Comparison of ENCODE assay signal across 22 cellular contexts in genomic region chr17:27797390-27798091, GRCh38. TPM values are rescaled to one million over a fixed set of nuclear protein-coding genes. Genes with fewer than 3 reads are reported as not detected.
DNase-seq lines count a peak whose midpoint lies in the region; ATAC-seq and TF ChIP-seq lines count a peak whose summit lies in the region.
"Had no signal": no experiment of that assay in that cellular context is flagged by ENCODE, and none has a peak within 500 bp of the region (broad histone marks: within the 10 kb centered on the region; RNA-seq: fewer than 3 reads in every experiment).

No MANE protein-coding gene starts in this region.

- H3K4me1 Mint-ChIP-seq in CD4-positive, alpha-beta T cell (ENCODE audit: low read depth) = peaks cover 8% of the 10 kb centered on the region

- H3K27ac ChIP-seq in DOHH2 (ENCODE audit: low read depth, low read length) = no peak overlapping the region
- H3K27ac ChIP-seq in osteoblast (ENCODE audit: low read depth, low read length) = no peak overlapping the region
- H3K27ac ChIP-seq in heart right ventricle = no peak overlapping the region
- no peak overlapping the region for H3K27ac ChIP-seq in CD4-positive, alpha-beta T cell (ENCODE audit: low read depth, low read length)
- H3K27ac ChIP-seq: ascending aorta, HL-60 had no signal

- no peaks in the 10 kb centered on the region for H4K20me1 ChIP-seq in DOHH2 (ENCODE audit: control insufficient read depth, insufficient read depth, low read depth, low read length)
- no peaks in the 10 kb centered on the region for H4K20me1 ChIP-seq in Loucy (ENCODE audit: insufficient read depth, low read length, poor library complexity, severe bottlenecking)
- no peaks in the 10 kb centered on the region for H4K20me1 ChIP-seq in osteoblast (ENCODE audit: insufficient read depth, low read length)

- no peaks in the 10 kb centered on the region for H3K9me2 ChIP-seq in DOHH2 (replicated peaks; ENCODE audit: control insufficient read depth, low read length)
- H3K9me2 ChIP-seq in Loucy (replicated peaks; ENCODE audit: low read depth, low read length) = no peaks in the 10 kb centered on the region

- H3K4me1 ChIP-seq in DOHH2 (ENCODE audit: control insufficient read depth, low read length) = no peaks in the 10 kb centered on the region
- no peaks in the 10 kb centered on the region for H3K4me1 ChIP-seq in Loucy (ENCODE audit: insufficient read depth, low read length, poor library complexity, severe bottlenecking)
- no peaks in the 10 kb centered on the region for H3K4me1 ChIP-seq in osteoblast (ENCODE audit: insufficient read depth, low read length)
- peaks cover 4 to 14% (median 9%) of the 10 kb centered on the region in 9 donors for H3K4me1 ChIP-seq in heart right ventricle

- POLR2A ChIA-PET in CD4-positive, alpha-beta T cell (lab: Charles Lee) = no interaction called here

- H3K4me3 ChIP-seq in DOHH2 (ENCODE audit: low read length) (no peak overlapping the region), Loucy (ENCODE audit: low read length, poor library complexity, severe bottlenecking) (no peak overlapping the region), cardiac fibroblast (replicated peaks in 1 of 2; ENCODE audit: low read depth in 2 of 2, low read length in 2 of 2) (no peak overlapping the region), osteoblast (ENCODE audit: insufficient read depth, low read length) (no peak overlapping the region), heart right ventricle (no peak overlapping the region)
- H3K4me3 ChIP-seq: ascending aorta had no signal

- ATAC-seq in heart right ventricle = no peak
- ATAC-seq in CD4-positive, alpha-beta T cell (ENCODE audit: poor library complexity) = no peak
- ATAC-seq: activated CD8-positive, alpha-beta memory T cell treated with anti-CD3 and anti-CD28 coated beads, Interleukin-2, amount 10 ng/mL, durations not matched to agents 7 days and 5 days; natural killer cell treated with Interleukin-12 subunit alpha and Interleukin-12 subunit beta and Interleukin-15 and Interleukin-18, amount 100 ng/mL, for 72 hours had no signal

- DNase-seq in cardiac fibroblast (ENCODE audit: low read depth in 2 of 2) (no peak), osteoblast (ENCODE audit: insufficient read length, low spot score, missing footprints) (peak; percentile 62), GM19240 (ENCODE audit: insufficient read length, low spot score) (no peak), heart right ventricle (no peak), medulla oblongata (ENCODE audit: extremely low spot score) (no peak)
- no peak for DNase-seq in CD4-positive, alpha-beta T cell
- DNase-seq: activated CD8-positive, alpha-beta memory T cell treated with anti-CD3 and anti-CD28 coated beads, Interleukin-2, amount 10 ng/mL, durations not matched to agents 7 days and 5 days; COR-L47; GF-D8; immature natural killer cell; KBM-7; mammary epithelial cell; NCI-H1417; NCI-H2171 treated with DMSO at 0.1 percent for 48 hours; T-helper 1 cell had no signal

- H3K27me3 ChIP-seq in DOHH2 (ENCODE audit: control insufficient read depth, low read length) (peaks cover 16% of the 10 kb centered on the region; the same call in 1 of the 2 replicates), Loucy (ENCODE audit: insufficient read depth, low read length, poor library complexity, severe bottlenecking) (no peaks in the 10 kb centered on the region), osteoblast (ENCODE audit: insufficient read depth, low read length) (peaks cover 41% of the 10 kb centered on the region), heart right ventricle (peaks cover 0 to 38% (median 19%) of the 10 kb centered on the region in 7 donors)
- H3K27me3 ChIP-seq in CD4-positive, alpha-beta T cell (ENCODE audit: control insufficient read depth, insufficient read depth, low read length) = peaks cover 29% of the 10 kb centered on the region
- H3K27me3 ChIP-seq: ascending aorta had no signal

- intact Hi-C loops in heart right ventricle (cut with DNase I) = no loop called here
- intact Hi-C loops in CD4-positive, alpha-beta T cell (cut with DNase I, micrococcal nuclease) = no loop called here

- no peaks in the 10 kb centered on the region for H3K9me3 Mint-ChIP-seq in CD4-positive, alpha-beta T cell
- H3K9me3 Mint-ChIP-seq: immature natural killer cell; natural killer cell treated with Interleukin-12 subunit alpha and Interleukin-12 subunit beta and Interleukin-15 and Interleukin-18, amount 100 ng/mL, for 72 hours had no signal

- no peak overlapping the region for H3K27ac Mint-ChIP-seq in CD4-positive, alpha-beta T cell
- H3K27ac Mint-ChIP-seq: activated CD8-positive, alpha-beta memory T cell treated with anti-CD3 and anti-CD28 coated beads, Interleukin-2, amount 10 ng/mL, durations not matched to agents 7 days and 5 days; immature natural killer cell; natural killer cell treated with Interleukin-12 subunit alpha and Interleukin-12 subunit beta and Interleukin-15 and Interleukin-18, amount 100 ng/mL, for 72 hours had no signal

- H3K36me3 Mint-ChIP-seq in CD4-positive, alpha-beta T cell (ENCODE audit: low read depth) = no peaks in the 10 kb centered on the region
- H3K36me3 Mint-ChIP-seq: activated CD8-positive, alpha-beta memory T cell treated with anti-CD3 and anti-CD28 coated beads, Interleukin-2, amount 10 ng/mL, durations not matched to agents 7 days and 5 days; natural killer cell treated with Interleukin-12 subunit alpha and Interleukin-12 subunit beta and Interleukin-15 and Interleukin-18, amount 100 ng/mL, for 72 hours had no signal

- peaks cover 44% of the 10 kb centered on the region for H3K27me3 Mint-ChIP-seq in CD4-positive, alpha-beta T cell

- CTCF ChIA-PET in CD4-positive, alpha-beta T cell (lab: Charles Lee) = no interaction called here

- 76 to 82% methylated on average over 9 of the region's 9 CpGs for WGBS in heart right ventricle, 2 donors

- H3K4me2 ChIP-seq in DOHH2 (ENCODE audit: low read length) (no peak overlapping the region), Loucy (ENCODE audit: low read depth, low read length, poor library complexity, severe bottlenecking) (no peak overlapping the region), osteoblast (ENCODE audit: insufficient read depth, low read length) (no peak overlapping the region)

- H2AFZ ChIP-seq in Loucy (ENCODE audit: low read length) (no peak overlapping the region), osteoblast (ENCODE audit: low read length) (no peak overlapping the region)

- H3K79me2 ChIP-seq in DOHH2 (ENCODE audit: control insufficient read depth, low read length) (no peaks in the 10 kb centered on the region), Loucy (ENCODE audit: insufficient read depth, low read length) (no peaks in the 10 kb centered on the region), osteoblast (ENCODE audit: insufficient read depth, low read length) (no peaks in the 10 kb centered on the region)

- no peaks in the 10 kb centered on the region for H3F3A ChIP-seq in DOHH2 (ENCODE audit: control insufficient read depth, insufficient read depth)
- H3F3A ChIP-seq in Loucy (ENCODE audit: low read depth) = no peaks in the 10 kb centered on the region

- H3K9ac ChIP-seq in Loucy (ENCODE audit: low read depth, low read length, poor library complexity, severe bottlenecking) = no peak overlapping the region

- no peak overlapping the region for H3K4me3 Mint-ChIP-seq in CD4-positive, alpha-beta T cell
- H3K4me3 Mint-ChIP-seq: activated CD8-positive, alpha-beta memory T cell treated with anti-CD3 and anti-CD28 coated beads, Interleukin-2, amount 10 ng/mL, durations not matched to agents 7 days and 5 days; immature natural killer cell; natural killer cell treated with Interleukin-12 subunit alpha and Interleukin-12 subunit beta and Interleukin-15 and Interleukin-18, amount 100 ng/mL, for 72 hours had no signal

- TF ChIP-seq CTCF in DOHH2 (IDR thresholded peaks at IDR 0.05; ENCODE audit: low read depth, low read length, poor library complexity, severe bottlenecking) (peak; percentile 28), Loucy (conservative IDR thresholded peaks at IDR 0.05; ENCODE audit: low read length) (peak; percentile 29; the same call in 1 of the 2 replicates), cardiac fibroblast (IDR thresholded peaks at IDR 0.05; ENCODE audit: low read depth, low read length) (peak; percentile 1), osteoblast (IDR thresholded peaks at IDR 0.05; ENCODE audit: extremely low read depth, low read depth, low read length) (no peak), heart right ventricle (IDR thresholded peaks at IDR 0.05) (no peak)
- no peak for TF ChIP-seq CTCF in CD4-positive, alpha-beta T cell (IDR thresholded peaks at IDR 0.05)

- H3K36me3 ChIP-seq in DOHH2 (ENCODE audit: control insufficient read depth, low read length) (no peaks in the 10 kb centered on the region), Loucy (ENCODE audit: insufficient read depth, low read length) (no peaks in the 10 kb centered on the region), osteoblast (ENCODE audit: insufficient read depth, low read length) (no peaks in the 10 kb centered on the region), heart right ventricle (no peaks in the 10 kb centered on the region)
- H3K36me3 ChIP-seq: ascending aorta had no signal

- H3K9me3 ChIP-seq in DOHH2 (ENCODE audit: control insufficient read depth, insufficient read depth, low read length) (no peaks in the 10 kb centered on the region), Loucy (ENCODE audit: insufficient read depth, low read depth, low read length) (no peaks in the 10 kb centered on the region), osteoblast (ENCODE audit: low read depth, low read length) (no peaks in the 10 kb centered on the region), heart right ventricle (no peaks in the 10 kb centered on the region)
- H3K9me3 ChIP-seq in CD4-positive, alpha-beta T cell (ENCODE audit: control insufficient read depth, low read length) = no peaks in the 10 kb centered on the region
- H3K9me3 ChIP-seq: ascending aorta had no signal

RNA-seq across cellular contexts. Expression of gene NOS2, which starts 2.8 kb away (rescaled TPM):
- total RNA-seq in osteoblast = not detected in 2 replicates
- total RNA-seq in heart right ventricle = 1 to 10 TPM in 1 of 10 donors, under 1 TPM in 8, not detected in 1; 0.10 to 1.6 (median 0.24) TPM
- polyA plus RNA-seq in heart right ventricle = under 1 TPM in 1 of 2 donors, not detected in 1; 0.06 TPM
- under 1 TPM in 1 of 2 experiments, not detected in 1; 0.08 TPM for total RNA-seq in CD4-positive, alpha-beta T cell
- total RNA-seq: ascending aorta; endothelial cell of umbilical vein; mammary epithelial cell; natural killer cell treated with Interleukin-12 subunit alpha and Interleukin-12 subunit beta and Interleukin-15 and Interleukin-18, amount 100 ng/mL, for 72 hours; pulmonary artery endothelial cell had no signal
- polyA plus RNA-seq: immature natural killer cell, mammary epithelial cell had no signal

Comparison
In these comparisons a context has a peak if more than half of its experiments do, and no peak if none do; other contexts are left out.
1. CTCF ChIP-seq: peak in DOHH2 (single experiment), Loucy (single experiment) and cardiac fibroblast (single experiment); none in osteoblast (single experiment), heart right ventricle (0 of 9) and CD4-positive, alpha-beta T cell (single experiment).